ENCODE assay signal across 10 cellular contexts in genomic region chr22:35022291-35022690, GRCh38. TPM values are rescaled to one million over a fixed set of nuclear protein-coding genes. Genes with fewer than 3 reads are reported as not detected.
"Had no signal": no experiment of that assay in that cellular context is flagged by ENCODE, and none has a peak within 500 bp of the region (broad histone marks: within the 10 kb centered on the region; RNA-seq: fewer than 3 reads in every experiment).

No MANE protein-coding gene starts in this region.

- DNase-seq: H7, HFFc6, KBM-7 had no signal

- FAIRE-seq: HepG2 had no signal

- H3K9me3 ChIP-seq: HAP-1 had no signal

- H2AFZ ChIP-seq: GM23338 had no signal

- H3K4me1 ChIP-seq: HAP-1 had no signal

- H3K36me3 ChIP-seq: HAP-1 had no signal

- H3K4me2 ChIP-seq: GM23338 had no signal

- ATAC-seq: GM23338, HCT116, HepG2 had no signal

- H3K4me3 ChIP-seq: GM23338, HAP-1 had no signal

RNA-seq across cellular contexts. Expression of gene ISX, which starts 43.7 kb away (rescaled TPM):
- total RNA-seq: GM23338, H4, H7, HFFc6, HT1080 had no signal
- polyA plus RNA-seq: GM23338, IgD-negative memory B cell had no signal
